ENCODE assay signal across 8 cellular contexts in genomic region chr16:19522369-19523159, GRCh38. TPM values are rescaled to one million over a fixed set of nuclear protein-coding genes. Genes with fewer than 3 reads are reported as not detected.
A peak's percentile ranks its signal among the peaks of the same experiment; 100 is the strongest.
DNase-seq lines count a peak whose midpoint lies in the region; ATAC-seq and TF ChIP-seq lines count a peak whose summit lies in the region.

No MANE protein-coding gene starts in this region.

- no peaks in the 10 kb centered on the region for H3K27me3 Mint-ChIP-seq in naive thymus-derived CD4-positive, alpha-beta T cell

- TF ChIP-seq CTCF in BE2C (IDR thresholded peaks at IDR 0.05; ENCODE audit: low read depth, low read length) (no peak), body of pancreas (IDR thresholded peaks at IDR 0.05) (no peak), GM13976 (IDR thresholded peaks at IDR 0.05; ENCODE audit: borderline replicate concordance, control extremely low read depth, extremely low read depth, insufficient read depth, missing control alignments) (no peak)

- peaks cover 0 to 9% (median 3%) of the 10 kb centered on the region in 5 donors for H3K36me3 Mint-ChIP-seq in naive thymus-derived CD4-positive, alpha-beta T cell

- H3K27ac Mint-ChIP-seq in naive thymus-derived CD4-positive, alpha-beta T cell = peak overlapping the region; percentile 72 to 95 (median 88)

- DNase-seq in BE2C (no peak), body of pancreas (no peak), H7 (no peak), GM13976 (ENCODE audit: low spot score) (no peak)
- DNase-seq in naive thymus-derived CD4-positive, alpha-beta T cell = no peak
- DNase-seq in activated CD4-positive, alpha-beta T cell treated with anti-CD3 and anti-CD28 coated beads, Interleukin-2, amount 50 U/mL, for 4 hours = no peak
- no peak for DNase-seq in stimulated activated CD4-positive, alpha-beta T cell treated with anti-CD3 and anti-CD28 coated beads, Interleukin-15, amount 100 ng/mL, for 24 hours

- H3K27me3 ChIP-seq in BE2C = no peaks in the 10 kb centered on the region
- H3K27me3 ChIP-seq in HUES64 (ENCODE audit: insufficient read depth, low read length) = no peaks in the 10 kb centered on the region
- H3K27me3 ChIP-seq in body of pancreas = no peaks in the 10 kb centered on the region
- no peaks in the 10 kb centered on the region for H3K27me3 ChIP-seq in naive thymus-derived CD4-positive, alpha-beta T cell (ENCODE audit: control insufficient read depth in 2 of 2, insufficient read depth in 2 of 2, low read length in 2 of 2)
- no peaks in the 10 kb centered on the region for H3K27me3 ChIP-seq in H7 (ENCODE audit: control insufficient read depth, insufficient read depth, low read length)

- H3K36me3 ChIP-seq in BE2C (no peaks in the 10 kb centered on the region; the same call in 1 of the 2 replicates), HUES64 (ENCODE audit: insufficient read depth, low read length) (peaks cover 3% of the 10 kb centered on the region), body of pancreas (replicated peaks in 1 of 2; ENCODE audit: insufficient read depth in 1 of 2, low read depth in 2 of 2) (no peaks in the 10 kb centered on the region), H7 (replicated peaks; ENCODE audit: control insufficient read depth, insufficient read depth, low read length) (no peaks in the 10 kb centered on the region; the same call in none of the 2 replicates)
- peaks cover 0 to 9% (median 0%) of the 10 kb centered on the region in 3 experiments for H3K36me3 ChIP-seq in naive thymus-derived CD4-positive, alpha-beta T cell (ENCODE audit: control insufficient read depth in 2 of 3, insufficient read depth in 3 of 3, low read length in 3 of 3)

- no peak for TF ChIP-seq POLR2A in body of pancreas (IDR thresholded peaks at IDR 0.05)

- peaks cover 43 to 66% (median 56%) of the 10 kb centered on the region in 7 donors for H3K4me1 Mint-ChIP-seq in naive thymus-derived CD4-positive, alpha-beta T cell

- in situ Hi-C loops in GM13976 (cut with MboI; ENCODE audit: low sequenced_read_pairs, unreplicated experiment) = no loop called here

- POLR2A ChIA-PET in naive thymus-derived CD4-positive, alpha-beta T cell (lab: Charles Lee) = interaction anchor here (1.2 to 3.7 kb wide), 2 partner anchors 33 kb away, joined by 3 to 37 read pairs; partner anchors contain the start of gene VPS35L

- H3K9me3 ChIP-seq in BE2C = no peaks in the 10 kb centered on the region
- H3K9me3 ChIP-seq in HUES64 (ENCODE audit: insufficient read depth, low read depth, low read length) = no peaks in the 10 kb centered on the region
- no peaks in the 10 kb centered on the region for H3K9me3 ChIP-seq in body of pancreas
- no peaks in the 10 kb centered on the region for H3K9me3 ChIP-seq in naive thymus-derived CD4-positive, alpha-beta T cell (ENCODE audit: control insufficient read depth in 2 of 3, low read length in 3 of 3)

- H3K4me3 ChIP-seq in BE2C (ENCODE audit: low read depth, low read length) (peak overlapping the region; percentile 92), HUES64 (ENCODE audit: low read length) (peak overlapping the region; percentile 91), body of pancreas (no peak overlapping the region), H7 (ENCODE audit: insufficient read depth, low read depth, low read length) (no peak overlapping the region; the same call in 1 of the 2 replicates)
- peak overlapping the region; percentile 88 for H3K4me3 ChIP-seq in naive thymus-derived CD4-positive, alpha-beta T cell (ENCODE audit: low read length)

- H3K4me1 ChIP-seq in BE2C (peaks cover 3% of the 10 kb centered on the region), HUES64 (ENCODE audit: insufficient read depth, low read length) (peaks cover 16% of the 10 kb centered on the region), body of pancreas (peaks cover 37% of the 10 kb centered on the region)
- H3K4me1 ChIP-seq in naive thymus-derived CD4-positive, alpha-beta T cell (ENCODE audit: control insufficient read depth in 2 of 2, insufficient read depth in 2 of 2, low read length in 2 of 2) = peaks cover 15 to 31% of the 10 kb centered on the region in 2 donors

- H3K9ac ChIP-seq in HUES64 (ENCODE audit: low read depth, low read length) = no peak overlapping the region

- intact Hi-C loops in body of pancreas (cut with DNase I) = no loop called here
- intact Hi-C loops in naive thymus-derived CD4-positive, alpha-beta T cell (cut with micrococcal nuclease) = loop anchor here (1.0 to 10.0 kb wide), 12 partner anchors 14 to 1982 kb away; partner anchors contain the start of genes ARL6IP1 (in 2 of the 2), COQ7 (in 2 of the 2), IQCK (in 2 of the 2) and KNOP1 (in 2 of the 2)

- H3K27ac ChIP-seq in HUES64 (ENCODE audit: low read depth, low read length) = peak overlapping the region; percentile 1; the same call in 1 of the 2 replicates
- peak overlapping the region; percentile 79 to 98 (median 90) for H3K27ac ChIP-seq in body of pancreas
- peak overlapping the region; percentile 82 for H3K27ac ChIP-seq in naive thymus-derived CD4-positive, alpha-beta T cell (ENCODE audit: low read depth, low read length)

- 57% methylated on average over 8 of the region's 8 CpGs for WGBS in HUES64
- 41 to 45% methylated on average over 8 of the region's 8 CpGs for WGBS in body of pancreas, 2 donors

- peak overlapping the region; percentile 86 to 99 (median 95) for H3K4me3 Mint-ChIP-seq in naive thymus-derived CD4-positive, alpha-beta T cell

- CTCF ChIA-PET in naive thymus-derived CD4-positive, alpha-beta T cell (lab: Charles Lee) = interaction anchor here (1.0 kb wide), 2 partner anchors 21 to 33 kb away, joined by 3 read pairs; partner anchors contain the start of gene VPS35L

- no peaks in the 10 kb centered on the region for H3K9me3 Mint-ChIP-seq in naive thymus-derived CD4-positive, alpha-beta T cell

- peak; percentile 1 for ATAC-seq in body of pancreas
- ATAC-seq in naive thymus-derived CD4-positive, alpha-beta T cell = no peak

RNA-seq across cellular contexts. Expression of gene GDE1, which starts 0.7 kb away (rescaled TPM):
- polyA plus RNA-seq in BE2C (2012; ENCODE audit: insufficient read depth, insufficient read length, low read depth) = 89.5 TPM
- polyA plus RNA-seq in HUES64 (2013, experiment 1 of 2) = 46.0 TPM
- polyA plus RNA-seq in HUES64 (2013, experiment 2 of 2) = 41.5 TPM
- 10 to 100 TPM; 29.7 to 30.6 TPM for total RNA-seq in body of pancreas
- 10 to 100 TPM; 16.6 to 27.6 (median 18.8) TPM for total RNA-seq in naive thymus-derived CD4-positive, alpha-beta T cell
- 10 to 100 TPM; 21.1 to 25.7 TPM for polyA plus RNA-seq in naive thymus-derived CD4-positive, alpha-beta T cell
- total RNA-seq in H7 (2014; rRNA removed; shearing (Covaris generic)) = 57.8 and 60.0 TPM in 2 replicates

RNA-seq across cellular contexts. Expression of gene CCP110, which starts 1.2 kb away (rescaled TPM):
- 47.2 TPM for polyA plus RNA-seq in BE2C (2012; ENCODE audit: insufficient read depth, insufficient read length, low read depth)
- 11.9 TPM for polyA plus RNA-seq in HUES64 (2013, experiment 1 of 2)
- polyA plus RNA-seq in HUES64 (2013, experiment 2 of 2) = 11.0 TPM
- total RNA-seq in body of pancreas = 10 to 100 TPM in 1 of 2 donors, 1 to 10 TPM in 1; 9.6 to 16.2 TPM
- total RNA-seq in naive thymus-derived CD4-positive, alpha-beta T cell = 10 to 100 TPM; 14.9 to 33.0 (median 18.2) TPM
- polyA plus RNA-seq in naive thymus-derived CD4-positive, alpha-beta T cell = 10 to 100 TPM in 1 of 2 donors, 1 to 10 TPM in 1; 9.2 to 11.2 TPM
- 6.4 and 9.5 TPM in 2 replicates for total RNA-seq in H7 (2014; rRNA removed; shearing (Covaris generic))

RNA-seq across cellular contexts. Expression of gene VPS35L, which starts 32.9 kb away (rescaled TPM):
- polyA plus RNA-seq in BE2C (2012; ENCODE audit: insufficient read depth, insufficient read length, low read depth) = 29.8 TPM
- 33.0 TPM for polyA plus RNA-seq in HUES64 (2013, experiment 1 of 2)
- 37.6 TPM for polyA plus RNA-seq in HUES64 (2013, experiment 2 of 2)
- total RNA-seq in body of pancreas = 10 to 100 TPM; 25.4 to 31.6 TPM
- 10 to 100 TPM; 38.6 to 51.1 (median 46.6) TPM for total RNA-seq in naive thymus-derived CD4-positive, alpha-beta T cell
- 10 to 100 TPM; 45.6 to 52.0 TPM for polyA plus RNA-seq in naive thymus-derived CD4-positive, alpha-beta T cell
- 31.8 and 46.0 TPM in 2 replicates for total RNA-seq in H7 (2014; rRNA removed; shearing (Covaris generic))

Comparison
In these comparisons a context has a peak if more than half of its experiments do, and no peak if none do; other contexts are left out.
1. H3K4me3 ChIP-seq: peak in BE2C (single experiment), HUES64 (single experiment) and naive thymus-derived CD4-positive, alpha-beta T cell (single experiment); none in body of pancreas (0 of 2) and H7 (single experiment).
2. H3K27ac ChIP-seq: peak in every context shown above with its lines; median percentile 90 in body of pancreas; 82 in naive thymus-derived CD4-positive, alpha-beta T cell; 1 in HUES64.